ENCODE assay signal across 10 cellular contexts in genomic region chr6:158648682-158649131, GRCh38. TPM values are rescaled to one million over a fixed set of nuclear protein-coding genes. Genes with fewer than 3 reads are reported as not detected.
DNase-seq lines count a peak whose midpoint lies in the region; ATAC-seq and TF ChIP-seq lines count a peak whose summit lies in the region.
"Had no signal": no experiment of that assay in that cellular context is flagged by ENCODE, and none has a peak within 500 bp of the region (broad histone marks: within the 10 kb centered on the region; RNA-seq: fewer than 3 reads in every experiment).

No MANE protein-coding gene starts in this region.

- H3K4me1 ChIP-seq in H9 (ENCODE audit: insufficient read depth, low read length) = no peaks in the 10 kb centered on the region

- H2BK15ac ChIP-seq in H9 (ENCODE audit: low read depth, low read length) = no peak overlapping the region

- H3K36me3 Mint-ChIP-seq in activated CD4-positive, alpha-beta T cell treated with anti-CD3 and anti-CD28 coated beads for 36 hours (ENCODE audit: low read depth) = peaks cover 42% of the 10 kb centered on the region
- H3K36me3 Mint-ChIP-seq in activated naive CD4-positive, alpha-beta T cell treated with anti-CD3 and anti-CD28 coated beads, Interleukin-2, amount 10 ng/mL, durations not matched to agents 7 days and 5 days = peaks cover 21% of the 10 kb centered on the region
- no peaks in the 10 kb centered on the region for H3K36me3 Mint-ChIP-seq in H9 (ENCODE audit: insufficient read depth in 1 of 3, low read depth in 3 of 3)
- H3K36me3 Mint-ChIP-seq: naive B cell had no signal

- H3K23ac ChIP-seq in H9 (ENCODE audit: insufficient read length, low read depth, low read length) = no peak overlapping the region

- no peaks in the 10 kb centered on the region for H3K79me1 ChIP-seq in H9 (ENCODE audit: insufficient read depth, low read depth, low read length, poor library complexity, severe bottlenecking)

- peaks cover 2% of the 10 kb centered on the region for H3K9me3 Mint-ChIP-seq in activated CD4-positive, alpha-beta T cell treated with anti-CD3 and anti-CD28 coated beads for 36 hours (ENCODE audit: low read depth)
- H3K9me3 Mint-ChIP-seq in activated naive CD4-positive, alpha-beta T cell treated with anti-CD3 and anti-CD28 coated beads, Interleukin-2, amount 10 ng/mL, durations not matched to agents 7 days and 5 days = no peaks in the 10 kb centered on the region
- no peaks in the 10 kb centered on the region for H3K9me3 Mint-ChIP-seq in H9

- no peak overlapping the region for H4K91ac ChIP-seq in H9 (ENCODE audit: insufficient read length, low read depth, low read length)

- H3K4me1 Mint-ChIP-seq in activated CD4-positive, alpha-beta T cell treated with anti-CD3 and anti-CD28 coated beads for 36 hours = peaks cover 64% of the 10 kb centered on the region
- H3K4me1 Mint-ChIP-seq in activated naive CD4-positive, alpha-beta T cell treated with anti-CD3 and anti-CD28 coated beads, Interleukin-2, amount 10 ng/mL, durations not matched to agents 7 days and 5 days = peaks cover 73% of the 10 kb centered on the region
- peaks cover 15 to 27% of the 10 kb centered on the region in 2 experiments for H3K4me1 Mint-ChIP-seq in H9

- H3K4me2 ChIP-seq in H9 (ENCODE audit: insufficient read depth, insufficient read length, low read length) = no peak overlapping the region
- H3K4me2 ChIP-seq: A549 had no signal

- H2AFZ ChIP-seq in H9 (ENCODE audit: low read length) = no peak overlapping the region

- H2BK12ac ChIP-seq in H9 (ENCODE audit: insufficient read length, low read depth, low read length) = no peak overlapping the region

- H3K14ac ChIP-seq in H9 (ENCODE audit: insufficient read depth, low read length) = no peak overlapping the region

- H3T11ph ChIP-seq in H9 (ENCODE audit: low read length) = no peak overlapping the region

- no peak overlapping the region for H3K18ac ChIP-seq in H9 (ENCODE audit: insufficient read length, low read depth, low read length)

- peaks cover 5% of the 10 kb centered on the region; the same call in 1 of the 2 replicates for H3K27me3 ChIP-seq in H9 (ENCODE audit: insufficient read depth, low read length)

- peak overlapping the region; percentile 88 for H3K27ac Mint-ChIP-seq in activated CD4-positive, alpha-beta T cell treated with anti-CD3 and anti-CD28 coated beads for 36 hours
- peak overlapping the region; percentile 99 for H3K27ac Mint-ChIP-seq in activated naive CD4-positive, alpha-beta T cell treated with anti-CD3 and anti-CD28 coated beads, Interleukin-2, amount 10 ng/mL, durations not matched to agents 7 days and 5 days
- no peak overlapping the region; a peak in 1 of 7 replicates for H3K27ac Mint-ChIP-seq in H9

- H4K20me1 ChIP-seq in H9 (ENCODE audit: control insufficient read depth, insufficient read depth, insufficient read length) = no peaks in the 10 kb centered on the region

- TF ChIP-seq CTCF in H9 (conservative IDR thresholded peaks at IDR 0.05) = no peak

- no peak overlapping the region for H3K27ac ChIP-seq in H9 (ENCODE audit: insufficient read length, low read depth, low read length)
- H3K27ac ChIP-seq: A549 had no signal

- no peaks in the 10 kb centered on the region for H3K27me3 Mint-ChIP-seq in activated CD4-positive, alpha-beta T cell treated with anti-CD3 and anti-CD28 coated beads for 36 hours
- H3K27me3 Mint-ChIP-seq in activated naive CD4-positive, alpha-beta T cell treated with anti-CD3 and anti-CD28 coated beads, Interleukin-2, amount 10 ng/mL, durations not matched to agents 7 days and 5 days = peaks cover 4% of the 10 kb centered on the region
- peaks cover 20% of the 10 kb centered on the region for H3K27me3 Mint-ChIP-seq in H9 (ENCODE audit: low read depth)

- H3K4me3 Mint-ChIP-seq in activated CD4-positive, alpha-beta T cell treated with anti-CD3 and anti-CD28 coated beads for 36 hours = peak overlapping the region; percentile 81
- peak overlapping the region; percentile 19 for H3K4me3 Mint-ChIP-seq in activated naive CD4-positive, alpha-beta T cell treated with anti-CD3 and anti-CD28 coated beads, Interleukin-2, amount 10 ng/mL, durations not matched to agents 7 days and 5 days
- no peak overlapping the region for H3K4me3 Mint-ChIP-seq in H9

- no peak overlapping the region for H3K9ac ChIP-seq in H9 (ENCODE audit: extremely low read depth, insufficient read length, low read length)

- no peak overlapping the region for H2BK120ac ChIP-seq in H9 (ENCODE audit: low read depth, low read length, poor library complexity, severe bottlenecking)

- H4K8ac ChIP-seq in H9 (replicated peaks; ENCODE audit: insufficient read length, low read depth, low read length) = no peak overlapping the region

- no peak overlapping the region for H3K56ac ChIP-seq in H9 (ENCODE audit: insufficient read length, low read depth, low read length)

- no peaks in the 10 kb centered on the region for H3K9me3 ChIP-seq in H9 (ENCODE audit: control insufficient read depth, low read depth, low read length)
- H3K9me3 ChIP-seq: A549 had no signal

- ATAC-seq in activated CD4-positive, alpha-beta T cell treated with anti-CD3 and anti-CD28 coated beads for 36 hours = peak; percentile 21
- ATAC-seq in HG03108 (IDR thresholded peaks at IDR 0.05; ENCODE audit: unreplicated experiment) (peak; percentile 22), GM19467 (IDR thresholded peaks at IDR 0.05; ENCODE audit: unreplicated experiment) (no peak), HG02970 (IDR thresholded peaks at IDR 0.05; ENCODE audit: low FRiP score, unreplicated experiment) (no peak)
- ATAC-seq: A549 had no signal

- no peak overlapping the region for H2BK20ac ChIP-seq in H9 (ENCODE audit: low read depth, low read length, poor library complexity, severe bottlenecking)

- no peak overlapping the region for H4K5ac ChIP-seq in H9 (ENCODE audit: insufficient read length, low read depth, low read length)

- CTCF ChIA-PET in activated CD4-positive, alpha-beta T cell treated with anti-CD3 and anti-CD28 coated beads for 36 hours (lab: Charles Lee) = interaction anchor here (1.3 to 1.8 kb wide), 2 partner anchors 11 to 42 kb away, joined by 4 to 7 read pairs; no protein-coding TSS in a partner anchor
- CTCF ChIA-PET in activated naive CD4-positive, alpha-beta T cell treated with anti-CD3 and anti-CD28 coated beads, Interleukin-2, amount 10 ng/mL, durations not matched to agents 7 days and 5 days (lab: Charles Lee) = interaction anchor here (1.5 to 3.6 kb wide), 3 partner anchors 11 to 43 kb away, joined by 4 to 19 read pairs (median 6); no protein-coding TSS in a partner anchor

- H3K79me2 ChIP-seq in H9 (ENCODE audit: insufficient read depth, low read length) = no peaks in the 10 kb centered on the region; the same call in 1 of the 2 replicates

- WGBS in H9 (ENCODE audit: extremely low coverage, insufficient read length, low lambda C conversion rate) = no CpG with 5 or more reads among the region's 5 CpGs

- POLR2A ChIA-PET in activated CD4-positive, alpha-beta T cell treated with anti-CD3 and anti-CD28 coated beads for 36 hours (lab: Charles Lee) = interaction anchor here (0.5 to 1.9 kb wide), 15 partner anchors 10 to 451 kb away, joined by 4 to 21 read pairs (median 5); partner anchors contain the start of gene EZR

- DNase-seq in activated CD4-positive, alpha-beta T cell treated with anti-CD3 and anti-CD28 coated beads for 36 hours = peak; percentile 60
- DNase-seq in activated CD4-positive, alpha-beta T cell treated with anti-CD3 and anti-CD28 coated beads, Interleukin-2, amount 50 U/mL, for 4 hours = no peak
- no peak for DNase-seq in activated naive CD4-positive, alpha-beta T cell treated with anti-CD3 and anti-CD28 coated beads, Interleukin-2, amount 10 ng/mL, durations not matched to agents 7 days and 5 days
- DNase-seq in kidney glomerular epithelial cell (lab: John Stamatoyannopoulos, UW) (peak; percentile 77), H9 (no peak)
- DNase-seq: naive B cell had no signal

- H3K23me2 ChIP-seq in H9 (ENCODE audit: insufficient read length, low read depth, low read length, poor library complexity, severe bottlenecking) = peaks cover 3% of the 10 kb centered on the region

- H3K4ac ChIP-seq in H9 (ENCODE audit: low read depth, low read length) = no peak overlapping the region

- no peak overlapping the region for H2AK5ac ChIP-seq in H9 (ENCODE audit: insufficient read length, low read length)

- intact Hi-C loops in activated CD4-positive, alpha-beta T cell treated with anti-CD3 and anti-CD28 coated beads for 36 hours (cut with DNase I, micrococcal nuclease) = loop anchor here (1.0 to 10.0 kb wide), 17 partner anchors 168 to 1864 kb away; partner anchors contain the start of genes SNX9 (in 1 of the 2), TAGAP (in 1 of the 2) and WTAP (in 1 of the 2)

- H2BK5ac ChIP-seq in H9 (ENCODE audit: insufficient read length, low read length) = no peak overlapping the region

RNA-seq across cellular contexts. Expression of gene SYTL3, which starts 1.1 kb away (rescaled TPM):
- 100 to 1,000 TPM; 163 to 180 TPM for total RNA-seq in activated CD4-positive, alpha-beta T cell treated with anti-CD3 and anti-CD28 coated beads for 36 hours
- 0.09 and 0.20 TPM in 2 replicates for total RNA-seq in H9 (2021)

RNA-seq across cellular contexts. Expression of gene DYNLT1, which starts 4.2 kb away (rescaled TPM):
- total RNA-seq in activated CD4-positive, alpha-beta T cell treated with anti-CD3 and anti-CD28 coated beads for 36 hours = 100 to 1,000 TPM; 116 to 118 TPM
- 105 and 117 TPM in 2 replicates for total RNA-seq in H9 (2021)

Comparison
In these comparisons a context has a peak if more than half of its experiments do, and no peak if none do; other contexts are left out.
1. DNase-seq: peak in activated CD4-positive, alpha-beta T cell treated with anti-CD3 and anti-CD28 coated beads for 36 hours (single experiment) and kidney glomerular epithelial cell (single experiment); none in activated CD4-positive, alpha-beta T cell treated with anti-CD3 and anti-CD28 coated beads, Interleukin-2, amount 50 U/mL, for 4 hours (0 of 2), activated naive CD4-positive, alpha-beta T cell treated with anti-CD3 and anti-CD28 coated beads, Interleukin-2, amount 10 ng/mL, durations not matched to agents 7 days and 5 days (single experiment) and H9 (single experiment).
2. ATAC-seq: peak in activated CD4-positive, alpha-beta T cell treated with anti-CD3 and anti-CD28 coated beads for 36 hours (single experiment) and HG03108 (single experiment); none in GM19467 (single experiment) and HG02970 (single experiment).
3. H3K27ac Mint-ChIP-seq: peak in activated CD4-positive, alpha-beta T cell treated with anti-CD3 and anti-CD28 coated beads for 36 hours (single experiment) and activated naive CD4-positive, alpha-beta T cell treated with anti-CD3 and anti-CD28 coated beads, Interleukin-2, amount 10 ng/mL, durations not matched to agents 7 days and 5 days (single experiment); none in H9 (0 of 3).
4. H3K4me3 Mint-ChIP-seq: peak in activated CD4-positive, alpha-beta T cell treated with anti-CD3 and anti-CD28 coated beads for 36 hours (single experiment) and activated naive CD4-positive, alpha-beta T cell treated with anti-CD3 and anti-CD28 coated beads, Interleukin-2, amount 10 ng/mL, durations not matched to agents 7 days and 5 days (single experiment); none in H9 (0 of 2).
5. RNA of gene SYTL3, which starts 1.1 kb away (total RNA-seq): 163 to 180 TPM in activated CD4-positive, alpha-beta T cell treated with anti-CD3 and anti-CD28 coated beads for 36 hours; 0.09 to 0.20 TPM in H9; every median in the first group is over 100 times any median in the second.